8 cellular contexts compared by ENCODE assay signal in the genomic region with DNA sequence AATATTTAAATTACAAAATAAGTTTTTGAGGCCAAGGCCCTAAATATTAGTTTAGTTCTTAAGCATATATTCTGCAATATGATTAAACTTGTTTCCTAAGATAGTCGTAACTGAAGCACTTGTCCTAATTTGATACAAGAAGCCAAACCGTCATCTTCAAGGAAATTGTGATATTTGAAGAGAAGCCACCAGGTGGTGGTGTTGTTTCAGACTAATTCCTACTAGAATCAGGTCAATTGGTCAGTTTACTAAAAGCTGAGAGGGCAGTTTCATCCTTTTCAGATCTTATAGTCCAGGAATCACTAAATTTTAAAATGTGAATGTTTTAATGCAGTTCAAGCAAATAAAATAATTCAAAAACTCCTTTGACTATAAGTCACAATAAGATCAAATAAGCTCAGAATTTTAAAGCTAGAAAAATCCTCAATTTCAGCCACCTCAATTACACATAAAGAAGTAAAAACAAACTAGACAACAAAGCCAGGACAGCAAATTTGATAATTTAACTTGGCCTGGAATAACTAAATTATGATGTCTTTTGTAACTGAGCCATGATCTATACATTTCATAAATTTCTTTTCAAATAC. TPM values are rescaled to one million over a fixed set of nuclear protein-coding genes. Genes with fewer than 3 reads are reported as not detected.
DNase-seq lines count a peak whose midpoint lies in the region; ATAC-seq, FAIRE-seq and TF ChIP-seq lines count a peak whose summit lies in the region.

No MANE protein-coding gene starts in this region.

- intact Hi-C loops in CD14-positive monocyte (cut with micrococcal nuclease), result loop anchor here in 1 of 2 donors (10.0 kb wide), 1 partner anchor 430 kb away; no protein-coding TSS in a partner anchor
- intact Hi-C loops in endothelial cell of umbilical vein (cut with micrococcal nuclease), result loop anchor here (1.0 to 2.0 kb wide), 5 partner anchors 345 to 522 kb away; partner anchors contain the start of gene GNPTAB
- intact Hi-C loops in naive thymus-derived CD4-positive, alpha-beta T cell (cut with micrococcal nuclease), result loop anchor here (1.0 to 5.0 kb wide), 6 partner anchors 283 to 425 kb away; partner anchors contain the start of genes CHPT1 (in 1 of the 2) and GNPTAB (in 1 of the 2)

- TF ChIP-seq CTCF in CD14-positive monocyte (IDR thresholded peaks at IDR 0.05) (peak; percentile 76), GM13977 (IDR thresholded peaks at IDR 0.05; ENCODE audit: extremely low read depth, insufficient read depth, missing control alignments) (peak; percentile 60), endothelial cell of umbilical vein (IDR thresholded peaks at IDR 0.05; ENCODE audit: extremely low read depth in 1 of 2, insufficient read depth in 1 of 2, low read depth in 1 of 2, low read length in 2 of 2) (peak; percentile 30 to 39), omental fat pad (IDR thresholded peaks at IDR 0.05) (no peak)

- no peaks in the 10 kb centered on the region for H3K4me1 Mint-ChIP-seq in CD14-positive monocyte
- H3K4me1 Mint-ChIP-seq in naive thymus-derived CD4-positive, alpha-beta T cell, result peaks cover 0 to 5% (median 0%) of the 10 kb centered on the region in 7 donors

- POLR2A ChIA-PET in endothelial cell of umbilical vein (lab: Charles Lee), result no interaction called here
- POLR2A ChIA-PET in naive thymus-derived CD4-positive, alpha-beta T cell (lab: Charles Lee), result no interaction called here

- no peak overlapping the region for H3K4me3 ChIP-seq in endothelial cell of umbilical vein (replicated peaks in 1 of 3; ENCODE audit: insufficient read depth in 1 of 3, low read depth in 1 of 3, low read length in 3 of 3)
- no peak overlapping the region for H3K4me3 ChIP-seq in naive thymus-derived CD4-positive, alpha-beta T cell (ENCODE audit: low read length)

- no TSS peak for BruUV-seq in endothelial cell of umbilical vein (replicated peaks; lab: Mats Ljungman, UMichigan)

- in situ Hi-C loops in GM13977 (cut with MboI; ENCODE audit: low pct_unique_long_range_greater_than_20kb, low sequenced_read_pairs, unreplicated experiment), result loop anchor here (10.0 kb wide), 2 partner anchors 350 to 420 kb away; partner anchors contain the start of gene GNPTAB

- no peak overlapping the region for H3K4me3 Mint-ChIP-seq in CD14-positive monocyte
- no peak overlapping the region for H3K4me3 Mint-ChIP-seq in naive thymus-derived CD4-positive, alpha-beta T cell

- H2AFZ ChIP-seq in endothelial cell of umbilical vein (ENCODE audit: low read depth, low read length), result no peak overlapping the region

- no peaks in the 10 kb centered on the region for H3K4me1 ChIP-seq in endothelial cell of umbilical vein (ENCODE audit: control insufficient read depth, extremely low read depth, insufficient read depth, low read length)
- no peaks in the 10 kb centered on the region for H3K4me1 ChIP-seq in naive thymus-derived CD4-positive, alpha-beta T cell (ENCODE audit: control insufficient read depth in 2 of 2, insufficient read depth in 2 of 2, low read length in 2 of 2)

- no peaks in the 10 kb centered on the region for H3K9me3 Mint-ChIP-seq in CD14-positive monocyte
- H3K9me3 Mint-ChIP-seq in naive thymus-derived CD4-positive, alpha-beta T cell, result no peaks in the 10 kb centered on the region

- DNase-seq in CD14-positive monocyte (ENCODE audit: low spot score), result no peak
- DNase-seq in GM13977 (ENCODE audit: low spot score), result peak; percentile 53
- DNase-seq in M059J (ENCODE audit: low read depth), result peak; percentile 63
- DNase-seq in RPMI8226, result peak; percentile 58
- peak; percentile 76 for DNase-seq in endothelial cell of umbilical vein (ENCODE audit: low read depth, low spot score)
- peak in 5 of 9 donors; percentile 11 to 23 (median 12) for DNase-seq in naive thymus-derived CD4-positive, alpha-beta T cell
- DNase-seq in omental fat pad (ENCODE audit: low spot score), result no peak

- no peaks in the 10 kb centered on the region for H3K79me2 ChIP-seq in endothelial cell of umbilical vein (ENCODE audit: control insufficient read depth, insufficient read depth, low read length)

- H3K27me3 ChIP-seq in endothelial cell of umbilical vein (ENCODE audit: control insufficient read depth in 2 of 2, insufficient read depth in 2 of 2, low read length in 2 of 2), result peaks cover 0 to 4% of the 10 kb centered on the region in 2 experiments
- no peaks in the 10 kb centered on the region for H3K27me3 ChIP-seq in naive thymus-derived CD4-positive, alpha-beta T cell (ENCODE audit: control insufficient read depth in 2 of 2, insufficient read depth in 2 of 2, low read length in 2 of 2)

- CTCF ChIA-PET in endothelial cell of umbilical vein (lab: Charles Lee), result interaction anchor here (0.6 to 1.5 kb wide), 26 partner anchors 9 to 1396 kb away, joined by 3 to 57 read pairs (median 4); partner anchors contain the start of gene GNPTAB
- CTCF ChIA-PET in naive thymus-derived CD4-positive, alpha-beta T cell (lab: Charles Lee), result interaction anchor here (0.6 to 1.1 kb wide), 7 partner anchors 8 to 427 kb away, joined by 3 to 5 read pairs (median 3); partner anchors contain the start of gene GNPTAB

- H3K4me2 ChIP-seq in endothelial cell of umbilical vein (ENCODE audit: insufficient read depth, low read length), result no peak overlapping the region

- peak; percentile 83 for FAIRE-seq in endothelial cell of umbilical vein (lab: Jason Lieb, UNC)

- no peak overlapping the region for H3K27ac Mint-ChIP-seq in CD14-positive monocyte
- no peak overlapping the region for H3K27ac Mint-ChIP-seq in naive thymus-derived CD4-positive, alpha-beta T cell

- dilution Hi-C loops in endothelial cell of umbilical vein (cut with MboI; ENCODE audit: extremely low pct_ligation_motif_present, low sequenced_read_pairs), result no loop called here

- H3K27me3 Mint-ChIP-seq in CD14-positive monocyte (ENCODE audit: low read depth in 3 of 3), result peaks cover 2 to 5% (median 2%) of the 10 kb centered on the region in 3 donors
- peaks cover 0 to 29% (median 2%) of the 10 kb centered on the region in 5 donors for H3K27me3 Mint-ChIP-seq in naive thymus-derived CD4-positive, alpha-beta T cell

- H4K20me1 ChIP-seq in endothelial cell of umbilical vein (replicated peaks; ENCODE audit: control insufficient read depth, extremely low read depth, insufficient read depth, low read length), result no peaks in the 10 kb centered on the region

- H3K9me1 ChIP-seq in endothelial cell of umbilical vein (replicated peaks; ENCODE audit: control insufficient read depth, extremely low read depth, insufficient read depth, low read length), result no peaks in the 10 kb centered on the region

- no peaks in the 10 kb centered on the region for H3K36me3 Mint-ChIP-seq in CD14-positive monocyte
- H3K36me3 Mint-ChIP-seq in naive thymus-derived CD4-positive, alpha-beta T cell, result no peaks in the 10 kb centered on the region

- ATAC-seq in naive thymus-derived CD4-positive, alpha-beta T cell, result peak; percentile 40
- no peak for ATAC-seq in HG02870 (IDR thresholded peaks at IDR 0.05; ENCODE audit: unreplicated experiment)
- no peak for ATAC-seq in omental fat pad (ENCODE audit: low FRiP score)

- TF ChIP-seq POLR2A in endothelial cell of umbilical vein (IDR thresholded peaks at IDR 0.05; ENCODE audit: low read depth, low read length), result no peak

- H3K27ac ChIP-seq in endothelial cell of umbilical vein (ENCODE audit: insufficient read depth, low read depth, low read length), result no peak overlapping the region
- H3K27ac ChIP-seq in naive thymus-derived CD4-positive, alpha-beta T cell (ENCODE audit: low read depth, low read length), result no peak overlapping the region

- no peak overlapping the region for H3K9ac ChIP-seq in endothelial cell of umbilical vein (replicated peaks; ENCODE audit: extremely low read depth, insufficient read depth, low read length)

- no peaks in the 10 kb centered on the region for H3K36me3 ChIP-seq in endothelial cell of umbilical vein (ENCODE audit: control insufficient read depth in 2 of 2, extremely low read depth in 1 of 2, insufficient read depth in 2 of 2, low read length in 2 of 2)
- H3K36me3 ChIP-seq in naive thymus-derived CD4-positive, alpha-beta T cell (ENCODE audit: control insufficient read depth in 2 of 3, insufficient read depth in 3 of 3, low read length in 3 of 3), result no peaks in the 10 kb centered on the region

- H3K9me3 ChIP-seq in endothelial cell of umbilical vein (replicated peaks; ENCODE audit: control insufficient read depth, insufficient read depth, low read length), result no peaks in the 10 kb centered on the region
- H3K9me3 ChIP-seq in naive thymus-derived CD4-positive, alpha-beta T cell (ENCODE audit: control insufficient read depth in 2 of 3, low read length in 3 of 3), result no peaks in the 10 kb centered on the region

TF ChIP-seq in endothelial cell of umbilical vein, 7 proteins besides CTCF, POLR2A, EP300 and RAD21:
- TF ChIP-seq MYC (IDR thresholded peaks at IDR 0.05; ENCODE audit: low read depth, low read length), result no peak
- TF ChIP-seq GATA2 (IDR thresholded peaks at IDR 0.05; ENCODE audit: insufficient read depth, insufficient read length, low read depth, low read length), result no peak
- no peak for TF ChIP-seq EZH2 (IDR thresholded peaks at IDR 0.05; ENCODE audit: borderline replicate concordance, low read depth, low read length, severe bottlenecking)
- TF ChIP-seq MAX (IDR thresholded peaks at IDR 0.05; ENCODE audit: insufficient read depth, insufficient read length), result no peak
- no peak for TF ChIP-seq POLR2AphosphoS5 (IDR thresholded peaks at IDR 0.05; ENCODE audit: insufficient read depth, low read depth, low read length)
- TF ChIP-seq FOS (IDR thresholded peaks at IDR 0.05; ENCODE audit: borderline replicate concordance, insufficient read depth, low read length), result no peak
- TF ChIP-seq JUN (IDR thresholded peaks at IDR 0.05; ENCODE audit: borderline replicate concordance, insufficient read depth, insufficient read length, low read depth), result no peak
TF ChIP-seq in endothelial cell of umbilical vein: peak in this region for 0.

RNA-seq across cellular contexts. Expression of gene ARL1, which starts 7.1 kb away (rescaled TPM):
- polyA plus RNA-seq in CD14-positive monocyte (10 to 100 TPM; 27.3 to 34.8 TPM), endothelial cell of umbilical vein (22.9 and 30.4 TPM in 2 replicates)
- 61.6 and 88.0 TPM in 2 replicates for total RNA-seq in M059J (2014; rRNA removed; shearing (Covaris generic))
- total RNA-seq in endothelial cell of umbilical vein (65.4 and 76.5 TPM in 2 replicates), omental fat pad (10 to 100 TPM; 48.9 to 80.7 (median 66.1) TPM)
- polyA plus RNA-seq in endothelial cell of umbilical vein (2011; cell fraction: cytosol; rRNA removed), result 53.6 and 72.1 TPM in 2 replicates
- 48.7 and 54.8 TPM in 2 replicates for polyA plus RNA-seq in endothelial cell of umbilical vein (2011; cell fraction: nucleus; rRNA removed)
- 94.4 and 100 TPM in 2 replicates for polyA plus RNA-seq in endothelial cell of umbilical vein (2012)
- polyA minus RNA-seq in endothelial cell of umbilical vein, result 42.8 and 44.0 TPM in 2 replicates
- 29.7 TPM for polyA minus RNA-seq in endothelial cell of umbilical vein (2011; cell fraction: cytosol; rRNA and poly(A)+ RNA removed)
- polyA minus RNA-seq in endothelial cell of umbilical vein (2011; cell fraction: nucleus; rRNA and poly(A)+ RNA removed), result 59.9 and 82.7 TPM in 2 replicates
- 10 to 100 TPM; 26.2 to 48.4 (median 39.3) TPM for total RNA-seq in naive thymus-derived CD4-positive, alpha-beta T cell
- 10 to 100 TPM; 28.9 to 31.6 TPM for polyA plus RNA-seq in naive thymus-derived CD4-positive, alpha-beta T cell

Comparison
In these comparisons a context has a peak if more than half of its experiments do, and no peak if none do; other contexts are left out.
1. DNase-seq: peak in GM13977 (single experiment), M059J (single experiment), RPMI8226 (single experiment), endothelial cell of umbilical vein (single experiment) and naive thymus-derived CD4-positive, alpha-beta T cell (5 of 9); none in CD14-positive monocyte (single experiment) and omental fat pad (single experiment).
2. CTCF ChIP-seq: peak in CD14-positive monocyte (single experiment), GM13977 (single experiment) and endothelial cell of umbilical vein (2 of 2); none in omental fat pad (0 of 3).